Comparison of ENCODE assay signal across 8 cellular contexts in genomic region chr7:127844707-127845331, GRCh38.
DNase-seq lines count a peak whose midpoint lies in the region; ATAC-seq and TF ChIP-seq lines count a peak whose summit lies in the region.
"Had no signal": no experiment of that assay in that cellular context is flagged by ENCODE, and none has a peak within 500 bp of the region (broad histone marks: within the 10 kb centered on the region; RNA-seq: fewer than 3 reads in every experiment).

No MANE protein-coding gene starts in this region.

- no peaks in the 10 kb centered on the region for H3K9me3 Mint-ChIP-seq in CD4-positive, alpha-beta T cell

- H3K9me3 ChIP-seq in adrenal gland (replicated peaks in 1 of 3) (no peaks in the 10 kb centered on the region), hepatocyte (ENCODE audit: low read depth) (no peaks in the 10 kb centered on the region), testis (no peaks in the 10 kb centered on the region)
- no peaks in the 10 kb centered on the region for H3K9me3 ChIP-seq in CD4-positive, alpha-beta T cell (ENCODE audit: control insufficient read depth, low read length)

- H3K4me1 ChIP-seq in adrenal gland (replicated peaks in 1 of 2) (peaks cover 25 to 33% of the 10 kb centered on the region in 2 donors), hepatocyte (ENCODE audit: insufficient read depth) (peaks cover 26% of the 10 kb centered on the region), testis (peaks cover 17% of the 10 kb centered on the region)

- H3K4me3 Mint-ChIP-seq in CD4-positive, alpha-beta T cell: no peak overlapping the region

- TF ChIP-seq CTCF in LNCaP clone FGC (IDR thresholded peaks at IDR 0.05; ENCODE audit: control insufficient read depth, extremely low read depth, insufficient read depth): no peak
- no peak for TF ChIP-seq CTCF in adrenal gland (IDR thresholded peaks at IDR 0.05)
- TF ChIP-seq CTCF in hepatocyte (IDR thresholded peaks at IDR 0.05; ENCODE audit: poor library complexity): no peak
- no peak for TF ChIP-seq CTCF in testis (IDR thresholded peaks at IDR 0.05)
- no peak for TF ChIP-seq CTCF in GM10248 (IDR thresholded peaks at IDR 0.05; ENCODE audit: control extremely low read depth, extremely low read depth, low read depth, missing control alignments)
- TF ChIP-seq CTCF in CD4-positive, alpha-beta T cell (IDR thresholded peaks at IDR 0.05): no peak

- H3K9me2 ChIP-seq in hepatocyte (replicated peaks; ENCODE audit: insufficient read depth): no peaks in the 10 kb centered on the region

- peaks cover 63% of the 10 kb centered on the region for H3K36me3 Mint-ChIP-seq in CD4-positive, alpha-beta T cell (ENCODE audit: low read depth)

- no peaks in the 10 kb centered on the region for H3K4me1 Mint-ChIP-seq in CD4-positive, alpha-beta T cell (ENCODE audit: low read depth)

- CTCF ChIA-PET in GM10248 (lab: Yijun Ruan, JAX): interaction anchor here (1.0 to 1.7 kb wide), 3 partner anchors 10 to 31 kb away, joined by 3 to 4 read pairs (median 3); no protein-coding TSS in a partner anchor
- CTCF ChIA-PET in CD4-positive, alpha-beta T cell (lab: Charles Lee): no interaction called here

- POLR2A ChIA-PET in GM10248 (lab: Yijun Ruan, JAX): no interaction called here
- POLR2A ChIA-PET in CD4-positive, alpha-beta T cell (lab: Charles Lee): no interaction called here

- peak; percentile 88 for DNase-seq in LNCaP clone FGC (ENCODE audit: low read depth)
- peak; percentile 61 to 86 (median 78) for DNase-seq in adrenal gland
- peak; percentile 60 for DNase-seq in hepatocyte (ENCODE audit: low spot score)
- peak; percentile 74 for DNase-seq in testis
- DNase-seq in GM10248 (ENCODE audit: extremely low spot score): no peak
- no peak for DNase-seq in stimulated activated naive CD4-positive, alpha-beta T cell treated with Interleukin-2 at 50 U/mL for 16 hours (lab: John Stamatoyannopoulos, UW)
- DNase-seq in CD4-positive, alpha-beta T cell: no peak
- DNase-seq: stimulated activated CD4-positive, alpha-beta T cell treated with anti-CD3 and anti-CD28 coated beads, Interleukin-4, amount 100 ng/mL, for 1 hour had no signal

- WGBS in adrenal gland, 4 donors: 18 to 30% (median 26%) methylated on average over 2 of the region's 2 CpGs
- WGBS in hepatocyte (ENCODE audit: low lambda C conversion rate, missing lambda C conversion rate): 65% methylated on average over 2 of the region's 2 CpGs
- WGBS in testis, 2 donors: 32 to 41% methylated on average over 2 of the region's 2 CpGs

- H3K4me2 ChIP-seq in hepatocyte: no peak overlapping the region

- TF ChIP-seq POLR2A in adrenal gland (IDR thresholded peaks at IDR 0.05) (no peak), testis (IDR thresholded peaks at IDR 0.05) (no peak)

- no peak overlapping the region for H2AFZ ChIP-seq in hepatocyte

- H3K4me3 ChIP-seq in LNCaP clone FGC (ENCODE audit: low read depth, low read length) (peak overlapping the region; percentile 13; the same call in 1 of the 2 replicates), adrenal gland (no peak overlapping the region), hepatocyte (no peak overlapping the region), testis (no peak overlapping the region)

- no peaks in the 10 kb centered on the region for H3K27me3 Mint-ChIP-seq in CD4-positive, alpha-beta T cell

- H3K27ac ChIP-seq in adrenal gland: peak overlapping the region; percentile 2 to 68 (median 56)
- peak overlapping the region; percentile 67 for H3K27ac ChIP-seq in hepatocyte
- peak overlapping the region; percentile 21 to 55 for H3K27ac ChIP-seq in testis
- no peak overlapping the region for H3K27ac ChIP-seq in CD4-positive, alpha-beta T cell (ENCODE audit: low read depth, low read length)

- H3K79me2 ChIP-seq in hepatocyte: peaks cover 40% of the 10 kb centered on the region

- H4K20me1 ChIP-seq in hepatocyte (ENCODE audit: insufficient read depth, poor library complexity, severe bottlenecking): no peaks in the 10 kb centered on the region

- H3K36me3 ChIP-seq in adrenal gland (replicated peaks in 1 of 2): no peaks in the 10 kb centered on the region
- no peaks in the 10 kb centered on the region for H3K36me3 ChIP-seq in hepatocyte (replicated peaks; ENCODE audit: insufficient read depth, low read depth)
- H3K36me3 ChIP-seq in testis (ENCODE audit: low read depth, missing control alignments): no peaks in the 10 kb centered on the region

- ATAC-seq in CD4-positive, alpha-beta T cell (ENCODE audit: poor library complexity): no peak

- no peak overlapping the region for H3K27ac Mint-ChIP-seq in CD4-positive, alpha-beta T cell

- H3K27me3 ChIP-seq in adrenal gland (no peaks in the 10 kb centered on the region), hepatocyte (no peaks in the 10 kb centered on the region), testis (no peaks in the 10 kb centered on the region)
- H3K27me3 ChIP-seq in CD4-positive, alpha-beta T cell (ENCODE audit: control insufficient read depth, insufficient read depth, low read length): no peaks in the 10 kb centered on the region

- intact Hi-C loops in adrenal gland (cut with DNase I) (no loop called here), testis (cut with DNase I; ENCODE audit: low total_unique reads) (no loop called here)
- intact Hi-C loops in CD4-positive, alpha-beta T cell (cut with DNase I, micrococcal nuclease): no loop called here

Comparison
In these comparisons a context has a peak if more than half of its experiments do, and no peak if none do; other contexts are left out.
1. DNase-seq: peak in LNCaP clone FGC (single experiment), adrenal gland (7 of 7), hepatocyte (single experiment) and testis (single experiment); none in GM10248 (single experiment), stimulated activated naive CD4-positive, alpha-beta T cell treated with Interleukin-2 at 50 U/mL for 16 hours (single experiment) and CD4-positive, alpha-beta T cell (0 of 10).